In the genomic region with DNA sequence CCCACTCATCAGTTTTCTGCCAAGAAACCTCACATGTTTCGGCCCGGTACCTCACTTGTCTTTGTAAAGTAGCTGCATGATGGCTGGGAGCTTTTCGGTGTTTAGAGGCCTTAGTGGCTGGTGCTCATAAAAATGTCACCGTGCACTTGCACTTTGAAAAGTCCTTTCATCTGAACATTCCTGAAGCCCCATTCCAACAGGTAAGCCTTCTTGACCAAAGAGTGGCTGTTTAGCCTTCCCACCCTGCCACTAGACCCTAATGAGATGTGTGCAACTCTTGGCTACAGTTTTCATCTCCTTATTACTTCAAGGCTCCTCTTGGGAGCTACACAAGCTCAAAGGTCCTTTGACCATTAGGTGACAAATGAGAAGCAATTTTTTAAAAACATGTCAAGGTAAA, we compare ENCODE assay signal across 24 cellular contexts.
"Had no signal": no experiment of that assay in that cellular context is flagged by ENCODE, and none has a peak within 500 bp of the region (broad histone marks: within the 10 kb centered on the region; RNA-seq: fewer than 3 reads in every experiment).

No MANE protein-coding gene starts in this region.

- H3K27ac Mint-ChIP-seq: activated CD4-positive, alpha-beta T cell treated with anti-CD3 and anti-CD28 coated beads for 36 hours; activated CD8-positive, alpha-beta T cell treated with anti-CD3 and anti-CD28 coated beads for 36 hours; activated naive CD4-positive, alpha-beta T cell treated with anti-CD3 and anti-CD28 coated beads, Interleukin-2, amount 10 ng/mL, durations not matched to agents 7 days and 5 days; activated naive CD8-positive, alpha-beta T cell treated with anti-CD3 and anti-CD28 coated beads for 36 hours; activated T-cell treated with anti-CD3 and anti-CD28 coated beads, Interleukin-2, amount 50 U/mL, for 72 hours; activated T-helper 2 cell treated with anti-CD3 and anti-CD28 coated beads, Interferon-gamma antibody, Interleukin-2, Interleukin-4, amounts not matched to agents 10 μg/mL and 5 μg/mL and 100 μg/mL, durations not matched to agents 14 hours and 24 hours and 36 hours had no signal

- H3K27me3 ChIP-seq: brain microvascular endothelial cell had no signal

- DNase-seq: activated CD4-positive, alpha-beta T cell treated with anti-CD3 and anti-CD28 coated beads for 36 hours; activated CD8-positive, alpha-beta memory T cell treated with anti-CD3 and anti-CD28 coated beads, Interleukin-2, amount 50 U/mL, for 4 hours; activated CD8-positive, alpha-beta T cell treated with anti-CD3 and anti-CD28 coated beads for 36 hours; activated gamma-delta T cell treated with Interleukin-2 at 50 U/mL for 16 hours; activated naive CD4-positive, alpha-beta T cell treated with anti-CD3 and anti-CD28 coated beads, Interleukin-2, amount 10 ng/mL, durations not matched to agents 7 days and 5 days; activated naive CD8-positive, alpha-beta T cell treated with anti-CD3 and anti-CD28 coated beads for 36 hours; activated T-cell treated with anti-CD3 and anti-CD28 coated beads, Interleukin-2, amount 50 U/mL, for 72 hours; brain microvascular endothelial cell; caudate nucleus; KG1; NCI-H1092; NCI-H1417 treated with DMSO at 0.1 percent for 48 hours; NCI-H1694; NCI-H2029; NCI-H2107; NCI-H345; NCI-H510A; NCI-H526 treated with DMSO at 0.1 percent for 48 hours; NCI-H82; NK-92 treated with Interleukin-12 subunit alpha and Interleukin-12 subunit beta, amount 100 ng/mL, for 24 hours; SIG-M5; T-helper 1 cell; WERI-Rb-1 had no signal

- H3K4me3 Mint-ChIP-seq: activated CD4-positive, alpha-beta T cell treated with anti-CD3 and anti-CD28 coated beads for 36 hours; activated CD8-positive, alpha-beta T cell treated with anti-CD3 and anti-CD28 coated beads for 36 hours; activated naive CD4-positive, alpha-beta T cell treated with anti-CD3 and anti-CD28 coated beads, Interleukin-2, amount 10 ng/mL, durations not matched to agents 7 days and 5 days; activated naive CD8-positive, alpha-beta T cell treated with anti-CD3 and anti-CD28 coated beads for 36 hours; activated T-cell treated with anti-CD3 and anti-CD28 coated beads, Interleukin-2, amount 50 U/mL, for 72 hours had no signal

- ATAC-seq: activated CD4-positive, alpha-beta T cell treated with anti-CD3 and anti-CD28 coated beads for 36 hours; activated CD8-positive, alpha-beta T cell treated with anti-CD3 and anti-CD28 coated beads for 36 hours; activated T-cell treated with anti-CD3 and anti-CD28 coated beads, Interleukin-2, amount 50 U/mL, for 72 hours had no signal

- H3K4me1 Mint-ChIP-seq: activated naive CD4-positive, alpha-beta T cell treated with anti-CD3 and anti-CD28 coated beads, Interleukin-2, amount 10 ng/mL, durations not matched to agents 7 days and 5 days; activated naive CD8-positive, alpha-beta T cell treated with anti-CD3 and anti-CD28 coated beads for 36 hours had no signal

- H3K27ac ChIP-seq: brain microvascular endothelial cell, WERI-Rb-1 had no signal

- H3K36me3 Mint-ChIP-seq: activated naive CD4-positive, alpha-beta T cell treated with anti-CD3 and anti-CD28 coated beads, Interleukin-2, amount 10 ng/mL, durations not matched to agents 7 days and 5 days; activated naive CD8-positive, alpha-beta T cell treated with anti-CD3 and anti-CD28 coated beads for 36 hours had no signal

- H3K9me3 Mint-ChIP-seq: activated CD8-positive, alpha-beta T cell treated with anti-CD3 and anti-CD28 coated beads for 36 hours; activated naive CD4-positive, alpha-beta T cell treated with anti-CD3 and anti-CD28 coated beads, Interleukin-2, amount 10 ng/mL, durations not matched to agents 7 days and 5 days; activated naive CD8-positive, alpha-beta T cell treated with anti-CD3 and anti-CD28 coated beads for 36 hours; activated T-cell treated with anti-CD3 and anti-CD28 coated beads, Interleukin-2, amount 50 U/mL, for 72 hours; activated T-helper 2 cell treated with anti-CD3 and anti-CD28 coated beads, Interferon-gamma antibody, Interleukin-2, Interleukin-4, amounts not matched to agents 10 μg/mL and 5 μg/mL and 100 μg/mL, durations not matched to agents 14 hours and 24 hours and 36 hours had no signal
